ENCODE assay signal across 8 cellular contexts in genomic region chr15:87604857-87605446, GRCh38.
A peak's percentile ranks its signal among the peaks of the same experiment; 100 is the strongest.
DNase-seq lines count a peak whose midpoint lies in the region; ATAC-seq and TF ChIP-seq lines count a peak whose summit lies in the region.

No MANE protein-coding gene starts in this region.

- no peak for ATAC-seq in HG02571 (IDR thresholded peaks at IDR 0.05; ENCODE audit: unreplicated experiment)

- TF ChIP-seq CTCF in cardiac fibroblast (IDR thresholded peaks at IDR 0.05; ENCODE audit: low read depth, low read length), result peak; percentile 60

- DNase-seq in NOMO-1 treated with DMSO at 0.1 percent for 48 hours (lab: John Stamatoyannopoulos, UW; ENCODE audit: unreplicated experiment) (peak; percentile 12), NOMO-1 treated with dmso at 0.1 percent for 144 hours (lab: John Stamatoyannopoulos, UW; ENCODE audit: unreplicated experiment) (no peak), LHCN-M2 (ENCODE audit: low read depth) (peak; percentile 28), cardiac fibroblast (ENCODE audit: low read depth in 2 of 2) (peak; percentile 37 to 46), renal cortical epithelial cell (ENCODE audit: low read depth) (peak; percentile 8), 8988T (no peak), NCI-H146 (lab: John Stamatoyannopoulos, UW) (no peak)

- no peak overlapping the region for H3K4me3 ChIP-seq in cardiac fibroblast (replicated peaks in 1 of 2; ENCODE audit: low read depth in 2 of 2, low read length in 2 of 2)

Comparison
In these comparisons a context has a peak if more than half of its experiments do, and no peak if none do; other contexts are left out.
1. DNase-seq: peak in NOMO-1 treated with DMSO at 0.1 percent for 48 hours (single experiment), LHCN-M2 (single experiment), cardiac fibroblast (2 of 2) and renal cortical epithelial cell (single experiment); none in NOMO-1 treated with dmso at 0.1 percent for 144 hours (single experiment), 8988T (single experiment) and NCI-H146 (single experiment).